In genomic region chr3:128804017-128804816, GRCh38 we compare ENCODE assay signal across 8 cellular contexts.
DNase-seq lines count a peak whose midpoint lies in the region; FAIRE-seq and TF ChIP-seq lines count a peak whose summit lies in the region.

No MANE protein-coding gene starts in this region.

- CTCF ChIA-PET in HEK293T (lab: Yijun Ruan, JAX) = no interaction called here

- TF ChIP-seq CTCF in HFFc6 (IDR thresholded peaks at IDR 0.05) = no peak

- H3K27ac Mint-ChIP-seq in HFFc6 = peak overlapping the region; percentile 79
- H3K27ac Mint-ChIP-seq in activated T-helper 2 cell treated with anti-CD3 and anti-CD28 coated beads, Interferon-gamma antibody, Interleukin-2, Interleukin-4, amounts not matched to agents 10 μg/mL and 5 μg/mL and 100 μg/mL, durations not matched to agents 14 hours and 24 hours and 36 hours = peak overlapping the region; percentile 88

- DNase-seq in GM18507 (ENCODE audit: extremely low spot score, insufficient read length, low read depth) = peak; percentile 62
- no peak for DNase-seq in HFFc6
- DNase-seq in NCI-H2029 treated with DMSO at 0.1 percent for 48 hours (lab: John Stamatoyannopoulos, UW) = peak; percentile 74
- peak; percentile 69 for DNase-seq in activated T-helper 2 cell treated with anti-CD3 and anti-CD28 coated beads, Interferon-gamma antibody, Interleukin-2, Interleukin-4, amounts not matched to agents 10 μg/mL and 5 μg/mL and 100 μg/mL, durations not matched to agents 14 hours and 24 hours and 36 hours (ENCODE audit: low spot score)
- peak; percentile 47 for DNase-seq in hepatic stellate cell (ENCODE audit: low spot score)
- peak; percentile 19 to 53 for DNase-seq in stimulated activated CD4-positive, alpha-beta T cell treated with anti-CD3 and anti-CD28 coated beads, Interleukin-4, amount 100 ng/mL, for 48 hours (ENCODE audit: low read depth in 2 of 2)
- DNase-seq in HEK293T (ENCODE audit: extremely low spot score) = no peak
- no peak for DNase-seq in head of caudate nucleus

- H3K27me3 Mint-ChIP-seq in HFFc6 (ENCODE audit: insufficient read depth) = no peaks in the 10 kb centered on the region; the same call in 1 of the 2 replicates
- no peaks in the 10 kb centered on the region for H3K27me3 Mint-ChIP-seq in activated T-helper 2 cell treated with anti-CD3 and anti-CD28 coated beads, Interferon-gamma antibody, Interleukin-2, Interleukin-4, amounts not matched to agents 10 μg/mL and 5 μg/mL and 100 μg/mL, durations not matched to agents 14 hours and 24 hours and 36 hours (ENCODE audit: low read depth)

- peaks cover 54% of the 10 kb centered on the region for H3K4me1 Mint-ChIP-seq in HFFc6 (ENCODE audit: low read depth)
- H3K4me1 Mint-ChIP-seq in activated T-helper 2 cell treated with anti-CD3 and anti-CD28 coated beads, Interferon-gamma antibody, Interleukin-2, Interleukin-4, amounts not matched to agents 10 μg/mL and 5 μg/mL and 100 μg/mL, durations not matched to agents 14 hours and 24 hours and 36 hours (ENCODE audit: low read depth) = peaks cover 74% of the 10 kb centered on the region

- intact Hi-C loops in activated T-helper 2 cell treated with anti-CD3 and anti-CD28 coated beads, Interferon-gamma antibody, Interleukin-2, Interleukin-4, amounts not matched to agents 10 μg/mL and 5 μg/mL and 100 μg/mL, durations not matched to agents 14 hours and 24 hours and 36 hours (cut with micrococcal nuclease) = loop anchor here (1.0 to 10.0 kb wide), 10 partner anchors 10 to 431 kb away; partner anchors contain the start of genes ACAD9 and RAB7A
- intact Hi-C loops in head of caudate nucleus (cut with DNase I) = no loop called here

- peak; percentile 95 for FAIRE-seq in GM18507 (lab: Jason Lieb, UNC)

- peak overlapping the region; percentile 60 for H3K4me3 Mint-ChIP-seq in HFFc6
- peak overlapping the region; percentile 58 for H3K4me3 Mint-ChIP-seq in activated T-helper 2 cell treated with anti-CD3 and anti-CD28 coated beads, Interferon-gamma antibody, Interleukin-2, Interleukin-4, amounts not matched to agents 10 μg/mL and 5 μg/mL and 100 μg/mL, durations not matched to agents 14 hours and 24 hours and 36 hours (ENCODE audit: low read depth)

- H3K9me3 Mint-ChIP-seq in HFFc6 = no peaks in the 10 kb centered on the region
- no peaks in the 10 kb centered on the region for H3K9me3 Mint-ChIP-seq in activated T-helper 2 cell treated with anti-CD3 and anti-CD28 coated beads, Interferon-gamma antibody, Interleukin-2, Interleukin-4, amounts not matched to agents 10 μg/mL and 5 μg/mL and 100 μg/mL, durations not matched to agents 14 hours and 24 hours and 36 hours

- POLR2A ChIA-PET in HEK293T (lab: Yijun Ruan, JAX) = no interaction called here

- H3K36me3 Mint-ChIP-seq in HFFc6 (ENCODE audit: low read depth) = peaks cover 60% of the 10 kb centered on the region
- peaks cover 64% of the 10 kb centered on the region for H3K36me3 Mint-ChIP-seq in activated T-helper 2 cell treated with anti-CD3 and anti-CD28 coated beads, Interferon-gamma antibody, Interleukin-2, Interleukin-4, amounts not matched to agents 10 μg/mL and 5 μg/mL and 100 μg/mL, durations not matched to agents 14 hours and 24 hours and 36 hours (ENCODE audit: low read depth)

TF ChIP-seq in HEK293T, 16 proteins besides CTCF, POLR2A, EP300 and RAD21:
- TF ChIP-seq NFRKB (IDR thresholded peaks at IDR 0.05) = no peak
- TF ChIP-seq, protein P1, sequence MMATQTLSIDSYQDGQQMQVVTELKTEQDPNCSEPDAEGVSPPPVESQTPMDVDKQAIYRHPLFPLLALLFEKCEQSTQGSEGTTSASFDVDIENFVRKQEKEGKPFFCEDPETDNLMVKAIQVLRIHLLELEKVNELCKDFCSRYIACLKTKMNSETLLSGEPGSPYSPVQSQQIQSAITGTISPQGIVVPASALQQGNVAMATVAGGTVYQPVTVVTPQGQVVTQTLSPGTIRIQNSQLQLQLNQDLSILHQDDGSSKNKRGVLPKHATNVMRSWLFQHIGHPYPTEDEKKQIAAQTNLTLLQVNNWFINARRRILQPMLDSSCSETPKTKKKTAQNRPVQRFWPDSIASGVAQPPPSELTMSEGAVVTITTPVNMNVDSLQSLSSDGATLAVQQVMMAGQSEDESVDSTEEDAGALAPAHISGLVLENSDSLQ (IDR thresholded peaks at IDR 0.05) = no peak
- TF ChIP-seq CTBP1 (IDR thresholded peaks at IDR 0.05; ENCODE audit: borderline replicate concordance) = no peak
- TF ChIP-seq BHLHE40 (IDR thresholded peaks at IDR 0.05; ENCODE audit: borderline replicate concordance) = no peak
- no peak for TF ChIP-seq SP1 (IDR thresholded peaks at IDR 0.05)
- no peak for TF ChIP-seq TARDBP (IDR thresholded peaks at IDR 0.05)
- no peak for TF ChIP-seq FOXA1 (IDR thresholded peaks at IDR 0.05)
- no peak for TF ChIP-seq LEF1 (IDR thresholded peaks at IDR 0.05; ENCODE audit: borderline replicate concordance)
- TF ChIP-seq FOXK2 (IDR thresholded peaks at IDR 0.05) = no peak
- no peak for TF ChIP-seq ZNF384 (IDR thresholded peaks at IDR 0.05)
- no peak for TF ChIP-seq ELF4 (IDR thresholded peaks at IDR 0.05)
- TF ChIP-seq FOXM1 (IDR thresholded peaks at IDR 0.05; ENCODE audit: borderline replicate concordance) = no peak
- TF ChIP-seq SUZ12 (IDR thresholded peaks at IDR 0.05) = no peak
- TF ChIP-seq ARNT (IDR thresholded peaks at IDR 0.05) = no peak
- no peak for TF ChIP-seq HDGF (IDR thresholded peaks at IDR 0.05; ENCODE audit: borderline replicate concordance)
- no peak for TF ChIP-seq L3MBTL2 (conservative IDR thresholded peaks at IDR 0.05)
TF ChIP-seq in HEK293T: peak in this region for 0.

Comparison
In these comparisons a context has a peak if more than half of its experiments do, and no peak if none do; other contexts are left out.
1. DNase-seq: peak in GM18507 (single experiment), NCI-H2029 treated with DMSO at 0.1 percent for 48 hours (single experiment), activated T-helper 2 cell treated with anti-CD3 and anti-CD28 coated beads, Interferon-gamma antibody, Interleukin-2, Interleukin-4, amounts not matched to agents 10 μg/mL and 5 μg/mL and 100 μg/mL, durations not matched to agents 14 hours and 24 hours and 36 hours (single experiment), hepatic stellate cell (single experiment) and stimulated activated CD4-positive, alpha-beta T cell treated with anti-CD3 and anti-CD28 coated beads, Interleukin-4, amount 100 ng/mL, for 48 hours (2 of 2); none in HFFc6 (single experiment), HEK293T (single experiment) and head of caudate nucleus (0 of 42).